8 cellular contexts compared by ENCODE assay signal in the genomic region with DNA sequence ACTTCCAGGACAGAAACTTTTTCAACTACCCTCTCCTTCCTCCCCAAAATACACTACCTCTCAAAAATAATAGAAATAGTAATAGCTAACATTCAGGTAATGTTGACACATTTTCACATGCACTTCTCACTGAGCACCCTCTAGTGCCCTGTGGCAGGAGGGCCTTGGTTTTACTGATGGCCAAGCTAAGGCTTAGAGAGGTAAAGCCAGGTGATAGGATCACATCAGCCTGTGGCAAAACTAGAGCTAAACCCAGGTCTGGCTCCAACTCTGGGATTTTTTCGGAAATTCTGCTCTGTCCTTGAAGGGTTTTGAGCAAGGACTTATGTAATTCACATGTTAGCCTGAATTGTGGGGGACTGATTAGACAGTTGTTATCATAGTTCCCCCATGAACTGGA. TPM values are rescaled to one million over a fixed set of nuclear protein-coding genes. Genes with fewer than 3 reads are reported as not detected.
A peak's percentile ranks its signal among the peaks of the same experiment; 100 is the strongest.
DNase-seq lines count a peak whose midpoint lies in the region; ATAC-seq and TF ChIP-seq lines count a peak whose summit lies in the region.
"Had no signal": no experiment of that assay in that cellular context is flagged by ENCODE, and none has a peak within 500 bp of the region (broad histone marks: within the 10 kb centered on the region; RNA-seq: fewer than 3 reads in every experiment).

No MANE protein-coding gene starts in this region.

- no peak for TF ChIP-seq CTCF in dorsolateral prefrontal cortex (IDR thresholded peaks at IDR 0.05 in 54 of 56, conservative IDR thresholded peaks at IDR 0.05 in 2 of 56; ENCODE audit: low read depth in 1 of 56, partially characterized antibody in 56 of 56)
- TF ChIP-seq CTCF in psoas muscle (IDR thresholded peaks at IDR 0.05) = no peak

- H3K36me3 ChIP-seq in GM23248 (ENCODE audit: low read depth) (no peaks in the 10 kb centered on the region), psoas muscle (ENCODE audit: insufficient read depth in 1 of 2, low read depth in 1 of 2) (peaks cover 3 to 17% of the 10 kb centered on the region in 2 donors)

- no peaks in the 10 kb centered on the region for H4K20me1 ChIP-seq in GM23248 (ENCODE audit: insufficient read depth)

- H3K27me3 ChIP-seq in GM23248 (replicated peaks; ENCODE audit: insufficient read depth) = peaks cover 7% of the 10 kb centered on the region
- H3K27me3 ChIP-seq in dorsolateral prefrontal cortex = no peaks in the 10 kb centered on the region
- H3K27me3 ChIP-seq in psoas muscle (ENCODE audit: insufficient read depth in 3 of 3, low read length in 2 of 3) = no peaks in the 10 kb centered on the region
- H3K27me3 ChIP-seq: thyroid gland had no signal

- ATAC-seq in psoas muscle = no peak

- no peak overlapping the region for H3K4me2 ChIP-seq in GM23248 (ENCODE audit: unreplicated experiment)

- no peaks in the 10 kb centered on the region for H3K9me3 ChIP-seq in GM23248 (ENCODE audit: low read depth)
- no peaks in the 10 kb centered on the region for H3K9me3 ChIP-seq in psoas muscle
- H3K9me3 ChIP-seq: thyroid gland had no signal

- in situ Hi-C loops in GM23248 (cut with MboI) = no loop called here

- no peak overlapping the region for H3K9ac ChIP-seq in GM23248

- H3F3A ChIP-seq in GM23248 (ENCODE audit: insufficient read depth) = no peaks in the 10 kb centered on the region

- intact Hi-C loops in dorsolateral prefrontal cortex (cut with DNase I) = loop anchor here (10.0 kb wide), 1 partner anchor 197 kb away; no protein-coding TSS in a partner anchor
- intact Hi-C loops in psoas muscle (cut with DNase I) = no loop called here

- 69 to 75% methylated on average over 1 of the region's 1 CpG for WGBS in GM23248 (ENCODE audit: low coverage in 1 of 2, low lambda C conversion rate in 2 of 2, missing lambda C conversion rate in 2 of 2), 2 experiments
- 85 to 92% (median 88%) methylated on average over 1 of the region's 1 CpG for WGBS in psoas muscle, 3 donors

- peak overlapping the region; percentile 97 for H2AFZ ChIP-seq in GM23248

- DNase-seq in GM23248 (peak; percentile 3), OCI-M1 (lab: John Stamatoyannopoulos, UW) (peak; percentile 46), dorsolateral prefrontal cortex (no peak), psoas muscle (no peak), inferior parietal cortex (ENCODE audit: extremely low spot score) (no peak)
- no peak for DNase-seq in activated CD4-positive, CD25-positive, alpha-beta regulatory T cell treated with anti-CD3 and anti-CD28 coated beads, Interleukin-2, amount 50 U/mL, for 72 hours
- DNase-seq in activated effector memory CD4-positive, alpha-beta T cell treated with Interleukin-2 at 50 U/mL for 16 hours = no peak
- DNase-seq: thyroid gland had no signal

- no peak overlapping the region for H3K4me3 ChIP-seq in GM23248
- H3K4me3 ChIP-seq in dorsolateral prefrontal cortex = peak overlapping the region in 43 of 59 donors; percentile 66 to 97 (median 86)
- peak overlapping the region; percentile 93 for H3K4me3 ChIP-seq in psoas muscle

- H3K27ac ChIP-seq in GM23248 = no peak overlapping the region
- H3K27ac ChIP-seq in dorsolateral prefrontal cortex = peak overlapping the region in 48 of 59 donors; percentile 6 to 92 (median 86)
- no peak overlapping the region for H3K27ac ChIP-seq in psoas muscle

- H3K4me1 ChIP-seq in GM23248 (ENCODE audit: insufficient read depth) = peaks cover 8% of the 10 kb centered on the region
- peaks cover 17% of the 10 kb centered on the region for H3K4me1 ChIP-seq in psoas muscle

- no peaks in the 10 kb centered on the region for H3K9me2 ChIP-seq in GM23248 (ENCODE audit: insufficient read depth)

- peaks cover 22% of the 10 kb centered on the region for H3K79me2 ChIP-seq in GM23248 (ENCODE audit: insufficient read depth)

RNA-seq across cellular contexts. Expression of a gene that starts 0.9 kb away (rescaled TPM):
- 4.6 and 8.2 TPM in 2 replicates for total RNA-seq in GM23248 (2014; rRNA removed; shearing (Covaris generic))
- polyA plus RNA-seq in GM23248 (2016; fragmentation: Nextera tagmentation; extraction: Ambion mirVana) = 14.3 and 18.1 TPM in 2 replicates
- 10 to 100 TPM; 19.6 to 60.4 (median 33.1) TPM for total RNA-seq in dorsolateral prefrontal cortex
- 1 to 10 TPM; 5.9 to 9.2 (median 7.8) TPM for total RNA-seq in psoas muscle
- 10 to 100 TPM in 2 of 3 donors, 1 to 10 TPM in 1; 5.8 to 13.1 (median 10.1) TPM for polyA plus RNA-seq in psoas muscle

Comparison
In these comparisons a context has a peak if more than half of its experiments do, and no peak if none do; other contexts are left out.
1. DNase-seq: peak in GM23248 (single experiment) and OCI-M1 (single experiment); none in dorsolateral prefrontal cortex (0 of 10), psoas muscle (0 of 2), activated CD4-positive, CD25-positive, alpha-beta regulatory T cell treated with anti-CD3 and anti-CD28 coated beads, Interleukin-2, amount 50 U/mL, for 72 hours (single experiment), activated effector memory CD4-positive, alpha-beta T cell treated with Interleukin-2 at 50 U/mL for 16 hours (single experiment) and inferior parietal cortex (single experiment).
2. H3K27ac ChIP-seq: peak in dorsolateral prefrontal cortex (48 of 59); none in GM23248 (single experiment) and psoas muscle (single experiment).
3. intact Hi-C loops: an anchor here in dorsolateral prefrontal cortex (10.0 kb wide); none called in psoas muscle.